Comparison of ENCODE assay signal across 33 cellular contexts in the genomic region with DNA sequence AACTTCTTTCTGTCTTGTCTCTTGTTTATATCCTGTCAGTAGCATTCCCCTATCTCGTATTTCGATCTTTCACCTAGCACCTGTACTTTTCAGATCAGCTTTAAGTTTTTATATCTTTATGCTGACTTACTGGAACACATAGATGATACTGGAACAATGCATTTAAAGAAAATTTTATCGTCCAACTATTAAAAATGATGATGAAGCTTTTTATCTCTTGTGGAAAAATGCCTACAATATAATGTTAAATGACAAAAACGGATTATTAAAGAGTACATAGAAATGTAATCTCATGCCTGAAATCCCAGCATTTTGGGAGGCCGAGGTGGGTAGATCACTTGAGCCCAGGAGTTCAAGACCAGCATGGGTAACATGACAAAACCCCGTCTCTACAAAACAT.
"Had no signal": no experiment of that assay in that cellular context is flagged by ENCODE, and none has a peak within 500 bp of the region (broad histone marks: within the 10 kb centered on the region; RNA-seq: fewer than 3 reads in every experiment).

No MANE protein-coding gene starts in this region.

- H3K9me3 ChIP-seq: adrenal gland, ascending aorta, body of pancreas, breast epithelium had no signal

- H3K36me3 ChIP-seq: adrenal gland, ascending aorta, brain microvascular endothelial cell, breast epithelium, cardiac muscle cell had no signal

- DNase-seq: activated effector memory CD4-positive, alpha-beta T cell treated with anti-CD3 and anti-CD28 coated beads, Interleukin-2, amount 50 U/mL, for 16 hours; activated effector memory CD4-positive, alpha-beta T cell treated with Interleukin-2 at 50 U/mL for 16 hours; activated gamma-delta T cell; activated gamma-delta T cell treated with Interleukin-2 at 50 U/mL for 16 hours; activated naive CD4-positive, alpha-beta T cell; activated naive CD4-positive, alpha-beta T cell treated with anti-CD3 and anti-CD28 coated beads for 36 hours; activated naive CD4-positive, alpha-beta T cell treated with anti-CD3 and anti-CD28 coated beads, Interleukin-2, amount 10 ng/mL, durations not matched to agents 7 days and 5 days; activated naive CD4-positive, alpha-beta T cell treated with anti-CD3 and anti-CD28 coated beads, Interleukin-2, amount 50 U/mL, for 16 hours; activated naive CD4-positive, alpha-beta T cell treated with Interleukin-2 at 50 U/mL for 16 hours; activated naive CD8-positive, alpha-beta T cell treated with anti-CD3 and anti-CD28 coated beads for 36 hours; activated naive CD8-positive, alpha-beta T cell treated with anti-CD3 and anti-CD28 coated beads, Interleukin-2, amount 10 ng/mL, durations not matched to agents 7 days and 5 days; activated naive CD8-positive, alpha-beta T cell treated with anti-CD3 and anti-CD28 coated beads, Interleukin-2, amount 50 U/mL, for 24 hours; activated T-cell treated with anti-CD3 and anti-CD28 coated beads, Interleukin-2, amount 50 U/mL, for 24 hours; activated T-cell treated with anti-CD3 and anti-CD28 coated beads, Interleukin-2, amount 50 U/mL, for 4 hours; activated T-cell treated with anti-CD3 and anti-CD28 coated beads, Interleukin-2, amount 50 U/mL, for 48 hours; activated T-cell treated with anti-CD3 and anti-CD28 coated beads, Interleukin-2, amount 50 U/mL, for 72 hours; adrenal gland; amniotic stem cell; amygdala; anterior cingulate cortex; aorta; body of pancreas; brain microvascular endothelial cell; caudate nucleus; central memory CD4-positive, alpha-beta T cell; cerebellar nuclear complex had no signal

- ATAC-seq: activated naive CD4-positive, alpha-beta T cell treated with anti-CD3 and anti-CD28 coated beads, Interleukin-2, amount 50 U/mL, for 72 hours; activated naive CD8-positive, alpha-beta T cell treated with anti-CD3 and anti-CD28 coated beads, Interleukin-2, amount 50 U/mL, for 24 hours; activated T-cell treated with anti-CD3 and anti-CD28 coated beads, Interleukin-2, amount 50 U/mL, for 4 hours; activated T-cell treated with anti-CD3 and anti-CD28 coated beads, Interleukin-2, amount 50 U/mL, for 72 hours; activated T-helper 17 cell treated with anti-CD3 and anti-CD28 coated beads, Interleukin-2, amount 50 U/mL, for 72 hours; body of pancreas had no signal

- H3K27me3 ChIP-seq: adrenal gland, ascending aorta, body of pancreas, brain microvascular endothelial cell, breast epithelium, cardiac muscle cell had no signal

- FAIRE-seq: astrocyte, bronchial epithelial cell had no signal

- H3K4me1 ChIP-seq: adrenal gland, ascending aorta, body of pancreas, breast epithelium had no signal

- H3K4me3 ChIP-seq: adrenal gland, ascending aorta, body of pancreas, breast epithelium, cardiac muscle cell had no signal

- H3K27ac ChIP-seq: adrenal gland, ascending aorta, body of pancreas, brain microvascular endothelial cell, breast epithelium, cardiac muscle cell had no signal
